ENCODE assay signal across 1 cellular context in the genomic region with DNA sequence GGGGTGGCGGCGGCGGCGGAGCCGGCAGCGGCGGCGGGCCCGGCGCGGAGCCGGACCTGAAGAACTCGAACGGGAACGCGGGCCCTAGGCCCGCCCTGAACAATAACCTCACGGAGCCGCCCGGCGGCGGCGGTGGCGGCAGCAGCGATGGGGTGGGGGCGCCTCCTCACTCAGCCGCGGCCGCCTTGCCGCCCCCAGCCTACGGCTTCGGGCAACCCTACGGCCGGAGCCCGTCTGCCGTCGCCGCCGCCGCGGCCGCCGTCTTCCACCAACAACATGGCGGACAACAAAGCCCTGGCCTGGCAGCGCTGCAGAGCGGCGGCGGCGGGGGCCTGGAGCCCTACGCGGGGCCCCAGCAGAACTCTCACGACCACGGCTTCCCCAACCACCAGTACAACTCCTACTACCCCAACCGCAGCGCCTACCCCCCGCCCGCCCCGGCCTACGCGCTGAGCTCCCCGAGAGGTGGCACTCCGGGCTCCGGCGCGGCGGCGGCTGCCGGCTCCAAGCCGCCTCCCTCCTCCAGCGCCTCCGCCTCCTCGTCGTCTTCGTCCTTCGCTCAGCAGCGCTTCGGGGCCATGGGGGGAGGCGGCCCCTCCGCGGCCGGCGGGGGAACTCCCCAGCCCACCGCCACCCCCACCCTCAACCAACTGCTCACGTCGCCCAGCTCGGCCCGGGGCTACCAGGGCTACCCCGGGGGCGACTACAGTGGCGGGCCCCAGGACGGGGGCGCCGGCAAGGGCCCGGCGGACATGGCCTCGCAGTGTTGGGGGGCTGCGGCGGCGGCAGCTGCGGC.
TF ChIP-seq lines count a peak whose summit lies in the region.

No MANE protein-coding gene starts in this region.

TF ChIP-seq in K562, 482 proteins besides CTCF, POLR2A, EP300 and RAD21 (continued from another document and continues in another):
- TF ChIP-seq, protein P1, sequence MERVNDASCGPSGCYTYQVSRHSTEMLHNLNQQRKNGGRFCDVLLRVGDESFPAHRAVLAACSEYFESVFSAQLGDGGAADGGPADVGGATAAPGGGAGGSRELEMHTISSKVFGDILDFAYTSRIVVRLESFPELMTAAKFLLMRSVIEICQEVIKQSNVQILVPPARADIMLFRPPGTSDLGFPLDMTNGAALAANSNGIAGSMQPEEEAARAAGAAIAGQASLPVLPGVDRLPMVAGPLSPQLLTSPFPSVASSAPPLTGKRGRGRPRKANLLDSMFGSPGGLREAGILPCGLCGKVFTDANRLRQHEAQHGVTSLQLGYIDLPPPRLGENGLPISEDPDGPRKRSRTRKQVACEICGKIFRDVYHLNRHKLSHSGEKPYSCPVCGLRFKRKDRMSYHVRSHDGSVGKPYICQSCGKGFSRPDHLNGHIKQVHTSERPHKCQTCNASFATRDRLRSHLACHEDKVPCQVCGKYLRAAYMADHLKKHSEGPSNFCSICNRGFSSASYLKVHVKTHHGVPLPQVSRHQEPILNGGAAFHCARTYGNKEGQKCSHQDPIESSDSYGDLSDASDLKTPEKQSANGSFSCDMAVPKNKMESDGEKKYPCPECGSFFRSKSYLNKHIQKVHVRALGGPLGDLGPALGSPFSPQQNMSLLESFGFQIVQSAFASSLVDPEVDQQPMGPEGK (CRISPR knock-in tag; IDR thresholded peaks at IDR 0.05; ENCODE audit: borderline replicate concordance) = no peak
- TF ChIP-seq, protein P2, sequence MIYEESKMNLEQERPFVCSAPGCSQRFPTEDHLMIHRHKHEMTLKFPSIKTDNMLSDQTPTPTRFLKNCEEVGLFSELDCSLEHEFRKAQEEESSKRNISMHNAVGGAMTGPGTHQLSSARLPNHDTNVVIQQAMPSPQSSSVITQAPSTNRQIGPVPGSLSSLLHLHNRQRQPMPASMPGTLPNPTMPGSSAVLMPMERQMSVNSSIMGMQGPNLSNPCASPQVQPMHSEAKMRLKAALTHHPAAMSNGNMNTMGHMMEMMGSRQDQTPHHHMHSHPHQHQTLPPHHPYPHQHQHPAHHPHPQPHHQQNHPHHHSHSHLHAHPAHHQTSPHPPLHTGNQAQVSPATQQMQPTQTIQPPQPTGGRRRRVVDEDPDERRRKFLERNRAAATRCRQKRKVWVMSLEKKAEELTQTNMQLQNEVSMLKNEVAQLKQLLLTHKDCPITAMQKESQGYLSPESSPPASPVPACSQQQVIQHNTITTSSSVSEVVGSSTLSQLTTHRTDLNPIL (CRISPR knock-in tag; IDR thresholded peaks at IDR 0.05) = no peak
- TF ChIP-seq ETV1 (tag; conservative IDR thresholded peaks at IDR 0.05; ENCODE audit: low read depth) = no peak
- TF ChIP-seq ZKSCAN8 (CRISPR knock-in tag; IDR thresholded peaks at IDR 0.05) = no peak
- no peak; the same call in 1 of the 2 replicates for TF ChIP-seq POLR2AphosphoS5 (IDR thresholded peaks at IDR 0.05; ENCODE audit: control insufficient read depth, insufficient read depth, low read depth, low read length)
- TF ChIP-seq KLF1 (tag; IDR thresholded peaks at IDR 0.05) = no peak
- no peak for TF ChIP-seq SRF (CRISPR knock-in tag; IDR thresholded peaks at IDR 0.05)
- TF ChIP-seq HDAC3 (IDR thresholded peaks at IDR 0.05; ENCODE audit: borderline replicate concordance, partially characterized antibody) = no peak
- TF ChIP-seq KDM2B (CRISPR knock-in tag; IDR thresholded peaks at IDR 0.05) = no peak
- TF ChIP-seq ZNF764 (CRISPR knock-in tag; IDR thresholded peaks at IDR 0.05; ENCODE audit: low read depth) = no peak
- no peak for TF ChIP-seq GTF2F1 (IDR thresholded peaks at IDR 0.05; ENCODE audit: low read depth, low read length)
- TF ChIP-seq DIDO1 (tag; IDR thresholded peaks at IDR 0.05; ENCODE audit: low read depth) = no peak
- TF ChIP-seq ATF1 (CRISPR knock-in tag; IDR thresholded peaks at IDR 0.05) = no peak
- TF ChIP-seq ATF1 (tag; IDR thresholded peaks at IDR 0.05) = no peak
- TF ChIP-seq ZNF263 (CRISPR knock-in tag; IDR thresholded peaks at IDR 0.05; ENCODE audit: borderline replicate concordance) = no peak
- TF ChIP-seq, protein P3, sequence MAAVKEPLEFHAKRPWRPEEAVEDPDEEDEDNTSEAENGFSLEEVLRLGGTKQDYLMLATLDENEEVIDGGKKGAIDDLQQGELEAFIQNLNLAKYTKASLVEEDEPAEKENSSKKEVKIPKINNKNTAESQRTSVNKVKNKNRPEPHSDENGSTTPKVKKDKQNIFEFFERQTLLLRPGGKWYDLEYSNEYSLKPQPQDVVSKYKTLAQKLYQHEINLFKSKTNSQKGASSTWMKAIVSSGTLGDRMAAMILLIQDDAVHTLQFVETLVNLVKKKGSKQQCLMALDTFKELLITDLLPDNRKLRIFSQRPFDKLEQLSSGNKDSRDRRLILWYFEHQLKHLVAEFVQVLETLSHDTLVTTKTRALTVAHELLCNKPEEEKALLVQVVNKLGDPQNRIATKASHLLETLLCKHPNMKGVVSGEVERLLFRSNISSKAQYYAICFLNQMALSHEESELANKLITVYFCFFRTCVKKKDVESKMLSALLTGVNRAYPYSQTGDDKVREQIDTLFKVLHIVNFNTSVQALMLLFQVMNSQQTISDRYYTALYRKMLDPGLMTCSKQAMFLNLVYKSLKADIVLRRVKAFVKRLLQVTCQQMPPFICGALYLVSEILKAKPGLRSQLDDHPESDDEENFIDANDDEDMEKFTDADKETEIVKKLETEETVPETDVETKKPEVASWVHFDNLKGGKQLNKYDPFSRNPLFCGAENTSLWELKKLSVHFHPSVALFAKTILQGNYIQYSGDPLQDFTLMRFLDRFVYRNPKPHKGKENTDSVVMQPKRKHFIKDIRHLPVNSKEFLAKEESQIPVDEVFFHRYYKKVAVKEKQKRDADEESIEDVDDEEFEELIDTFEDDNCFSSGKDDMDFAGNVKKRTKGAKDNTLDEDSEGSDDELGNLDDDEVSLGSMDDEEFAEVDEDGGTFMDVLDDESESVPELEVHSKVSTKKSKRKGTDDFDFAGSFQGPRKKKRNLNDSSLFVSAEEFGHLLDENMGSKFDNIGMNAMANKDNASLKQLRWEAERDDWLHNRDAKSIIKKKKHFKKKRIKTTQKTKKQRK (IDR thresholded peaks at IDR 0.05; ENCODE audit: borderline replicate concordance, low read depth, low read length) = no peak
- TF ChIP-seq TRIM28 (IDR thresholded peaks at IDR 0.05) = no peak
- TF ChIP-seq, protein P4, sequence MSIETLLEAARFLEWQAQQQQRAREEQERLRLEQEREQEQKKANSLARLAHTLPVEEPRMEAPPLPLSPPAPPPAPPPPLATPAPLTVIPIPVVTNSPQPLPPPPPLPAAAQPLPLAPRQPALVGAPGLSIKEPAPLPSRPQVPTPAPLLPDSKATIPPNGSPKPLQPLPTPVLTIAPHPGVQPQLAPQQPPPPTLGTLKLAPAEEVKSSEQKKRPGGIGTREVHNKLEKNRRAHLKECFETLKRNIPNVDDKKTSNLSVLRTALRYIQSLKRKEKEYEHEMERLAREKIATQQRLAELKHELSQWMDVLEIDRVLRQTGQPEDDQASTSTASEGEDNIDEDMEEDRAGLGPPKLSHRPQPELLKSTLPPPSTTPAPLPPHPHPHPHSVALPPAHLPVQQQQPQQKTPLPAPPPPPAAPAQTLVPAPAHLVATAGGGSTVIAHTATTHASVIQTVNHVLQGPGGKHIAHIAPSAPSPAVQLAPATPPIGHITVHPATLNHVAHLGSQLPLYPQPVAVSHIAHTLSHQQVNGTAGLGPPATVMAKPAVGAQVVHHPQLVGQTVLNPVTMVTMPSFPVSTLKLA (conservative IDR thresholded peaks at IDR 0.05) = no peak
- no peak for TF ChIP-seq EZH2 (IDR thresholded peaks at IDR 0.05; ENCODE audit: borderline replicate concordance, low read depth, low read length)
- no peak for TF ChIP-seq BRF1 (IDR thresholded peaks at IDR 0.05; ENCODE audit: borderline replicate concordance, extremely low read depth, insufficient read length)
- no peak for TF ChIP-seq SNIP1 (IDR thresholded peaks at IDR 0.05; ENCODE audit: low read depth)
- TF ChIP-seq, protein P5, sequence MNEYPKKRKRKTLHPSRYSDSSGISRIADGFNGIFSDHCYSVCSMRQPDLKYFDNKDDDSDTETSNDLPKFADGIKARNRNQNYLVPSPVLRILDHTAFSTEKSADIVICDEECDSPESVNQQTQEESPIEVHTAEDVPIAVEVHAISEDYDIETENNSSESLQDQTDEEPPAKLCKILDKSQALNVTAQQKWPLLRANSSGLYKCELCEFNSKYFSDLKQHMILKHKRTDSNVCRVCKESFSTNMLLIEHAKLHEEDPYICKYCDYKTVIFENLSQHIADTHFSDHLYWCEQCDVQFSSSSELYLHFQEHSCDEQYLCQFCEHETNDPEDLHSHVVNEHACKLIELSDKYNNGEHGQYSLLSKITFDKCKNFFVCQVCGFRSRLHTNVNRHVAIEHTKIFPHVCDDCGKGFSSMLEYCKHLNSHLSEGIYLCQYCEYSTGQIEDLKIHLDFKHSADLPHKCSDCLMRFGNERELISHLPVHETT (CRISPR knock-in tag; conservative IDR thresholded peaks at IDR 0.05 in 1 of 2, IDR thresholded peaks at IDR 0.05 in 1 of 2) = no peak
- no peak for TF ChIP-seq HSF4 (CRISPR knock-in tag; IDR thresholded peaks at IDR 0.05; ENCODE audit: borderline replicate concordance)
- TF ChIP-seq, protein P6, sequence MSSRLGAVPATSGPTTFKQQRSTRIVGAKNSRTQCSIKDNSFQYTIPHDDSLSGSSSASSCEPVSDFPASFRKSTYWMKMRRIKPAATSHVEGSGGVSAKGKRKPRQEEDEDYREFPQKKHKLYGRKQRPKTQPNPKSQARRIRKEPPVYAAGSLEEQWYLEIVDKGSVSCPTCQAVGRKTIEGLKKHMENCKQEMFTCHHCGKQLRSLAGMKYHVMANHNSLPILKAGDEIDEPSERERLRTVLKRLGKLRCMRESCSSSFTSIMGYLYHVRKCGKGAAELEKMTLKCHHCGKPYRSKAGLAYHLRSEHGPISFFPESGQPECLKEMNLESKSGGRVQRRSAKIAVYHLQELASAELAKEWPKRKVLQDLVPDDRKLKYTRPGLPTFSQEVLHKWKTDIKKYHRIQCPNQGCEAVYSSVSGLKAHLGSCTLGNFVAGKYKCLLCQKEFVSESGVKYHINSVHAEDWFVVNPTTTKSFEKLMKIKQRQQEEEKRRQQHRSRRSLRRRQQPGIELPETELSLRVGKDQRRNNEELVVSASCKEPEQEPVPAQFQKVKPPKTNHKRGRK (tag; IDR thresholded peaks at IDR 0.05) = no peak
- TF ChIP-seq SIX5 (IDR thresholded peaks at IDR 0.05; ENCODE audit: borderline replicate concordance in 1 of 2, insufficient read depth in 1 of 2, low read depth in 1 of 2, low read length in 2 of 2) = no peak
- no peak for TF ChIP-seq ZNF695 (CRISPR knock-in tag; IDR thresholded peaks at IDR 0.05)
- TF ChIP-seq, protein P7, sequence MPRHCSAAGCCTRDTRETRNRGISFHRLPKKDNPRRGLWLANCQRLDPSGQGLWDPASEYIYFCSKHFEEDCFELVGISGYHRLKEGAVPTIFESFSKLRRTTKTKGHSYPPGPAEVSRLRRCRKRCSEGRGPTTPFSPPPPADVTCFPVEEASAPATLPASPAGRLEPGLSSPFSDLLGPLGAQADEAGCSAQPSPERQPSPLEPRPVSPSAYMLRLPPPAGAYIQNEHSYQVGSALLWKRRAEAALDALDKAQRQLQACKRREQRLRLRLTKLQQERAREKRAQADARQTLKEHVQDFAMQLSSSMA (CRISPR knock-in tag; IDR thresholded peaks at IDR 0.05) = peak; percentile 34; the same call in 1 of the 2 replicates
- TF ChIP-seq ZNF79 (CRISPR knock-in tag; IDR thresholded peaks at IDR 0.05; ENCODE audit: low read depth) = no peak
- TF ChIP-seq IRF2 (CRISPR knock-in tag; IDR thresholded peaks at IDR 0.05) = no peak
- TF ChIP-seq PHF20 (IDR thresholded peaks at IDR 0.05; ENCODE audit: partially characterized antibody) = no peak
- no peak for TF ChIP-seq JUND (IDR thresholded peaks at IDR 0.05; ENCODE audit: borderline replicate concordance, low read depth, low read length)
- no peak for TF ChIP-seq JUND (tag; IDR thresholded peaks at IDR 0.05; ENCODE audit: borderline replicate concordance, low read depth, low read length)
- TF ChIP-seq RBM34 (IDR thresholded peaks at IDR 0.05; ENCODE audit: borderline replicate concordance, insufficient read depth, low read length) = no peak
- no peak for TF ChIP-seq BCL6 (CRISPR knock-in tag; IDR thresholded peaks at IDR 0.05)
- TF ChIP-seq, protein P8, sequence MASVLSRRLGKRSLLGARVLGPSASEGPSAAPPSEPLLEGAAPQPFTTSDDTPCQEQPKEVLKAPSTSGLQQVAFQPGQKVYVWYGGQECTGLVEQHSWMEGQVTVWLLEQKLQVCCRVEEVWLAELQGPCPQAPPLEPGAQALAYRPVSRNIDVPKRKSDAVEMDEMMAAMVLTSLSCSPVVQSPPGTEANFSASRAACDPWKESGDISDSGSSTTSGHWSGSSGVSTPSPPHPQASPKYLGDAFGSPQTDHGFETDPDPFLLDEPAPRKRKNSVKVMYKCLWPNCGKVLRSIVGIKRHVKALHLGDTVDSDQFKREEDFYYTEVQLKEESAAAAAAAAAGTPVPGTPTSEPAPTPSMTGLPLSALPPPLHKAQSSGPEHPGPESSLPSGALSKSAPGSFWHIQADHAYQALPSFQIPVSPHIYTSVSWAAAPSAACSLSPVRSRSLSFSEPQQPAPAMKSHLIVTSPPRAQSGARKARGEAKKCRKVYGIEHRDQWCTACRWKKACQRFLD (CRISPR knock-in tag; IDR thresholded peaks at IDR 0.05) = no peak
- TF ChIP-seq ZNF57 (CRISPR knock-in tag; IDR thresholded peaks at IDR 0.05) = no peak
- no peak for TF ChIP-seq NBN (IDR thresholded peaks at IDR 0.05; ENCODE audit: low read depth)
- TF ChIP-seq PYGO2 (tag; IDR thresholded peaks at IDR 0.05) = no peak
- TF ChIP-seq PTRF (tag; IDR thresholded peaks at IDR 0.05) = no peak
- TF ChIP-seq CBX5 (IDR thresholded peaks at IDR 0.05; ENCODE audit: borderline replicate concordance, low read depth) = no peak
- TF ChIP-seq RBM25 (IDR thresholded peaks at IDR 0.05; ENCODE audit: low read depth, low read length, severe bottlenecking) = no peak
- peak; percentile 78 for TF ChIP-seq RBFOX2 (IDR thresholded peaks at IDR 0.05; ENCODE audit: low read depth, low read length)
- TF ChIP-seq ZC3H11A (IDR thresholded peaks at IDR 0.05; ENCODE audit: low read depth, low read length) = no peak
- TF ChIP-seq CREBBP (IDR thresholded peaks at IDR 0.05; ENCODE audit: low read depth, low read length) = no peak
- TF ChIP-seq, protein P9, sequence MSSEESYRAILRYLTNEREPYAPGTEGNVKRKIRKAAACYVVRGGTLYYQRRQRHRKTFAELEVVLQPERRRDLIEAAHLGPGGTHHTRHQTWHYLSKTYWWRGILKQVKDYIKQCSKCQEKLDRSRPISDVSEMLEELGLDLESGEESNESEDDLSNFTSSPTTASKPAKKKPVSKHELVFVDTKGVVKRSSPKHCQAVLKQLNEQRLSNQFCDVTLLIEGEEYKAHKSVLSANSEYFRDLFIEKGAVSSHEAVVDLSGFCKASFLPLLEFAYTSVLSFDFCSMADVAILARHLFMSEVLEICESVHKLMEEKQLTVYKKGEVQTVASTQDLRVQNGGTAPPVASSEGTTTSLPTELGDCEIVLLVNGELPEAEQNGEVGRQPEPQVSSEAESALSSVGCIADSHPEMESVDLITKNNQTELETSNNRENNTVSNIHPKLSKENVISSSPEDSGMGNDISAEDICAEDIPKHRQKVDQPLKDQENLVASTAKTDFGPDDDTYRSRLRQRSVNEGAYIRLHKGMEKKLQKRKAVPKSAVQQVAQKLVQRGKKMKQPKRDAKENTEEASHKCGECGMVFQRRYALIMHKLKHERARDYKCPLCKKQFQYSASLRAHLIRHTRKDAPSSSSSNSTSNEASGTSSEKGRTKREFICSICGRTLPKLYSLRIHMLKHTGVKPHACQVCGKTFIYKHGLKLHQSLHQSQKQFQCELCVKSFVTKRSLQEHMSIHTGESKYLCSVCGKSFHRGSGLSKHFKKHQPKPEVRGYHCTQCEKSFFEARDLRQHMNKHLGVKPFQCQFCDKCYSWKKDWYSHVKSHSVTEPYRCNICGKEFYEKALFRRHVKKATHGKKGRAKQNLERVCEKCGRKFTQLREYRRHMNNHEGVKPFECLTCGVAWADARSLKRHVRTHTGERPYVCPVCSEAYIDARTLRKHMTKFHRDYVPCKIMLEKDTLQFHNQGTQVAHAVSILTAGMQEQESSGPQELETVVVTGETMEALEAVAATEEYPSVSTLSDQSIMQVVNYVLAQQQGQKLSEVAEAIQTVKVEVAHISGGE (CRISPR knock-in tag; IDR thresholded peaks at IDR 0.05) = no peak
- TF ChIP-seq PCBP1 (IDR thresholded peaks at IDR 0.05; ENCODE audit: low read depth, low read length, poor library complexity, severe bottlenecking) = peak; percentile 45
